20 cellular contexts compared by ENCODE assay signal in genomic region chr1:168903237-168903830, GRCh38.
DNase-seq lines count a peak whose midpoint lies in the region; ATAC-seq, FAIRE-seq and TF ChIP-seq lines count a peak whose summit lies in the region.
"Had no signal": no experiment of that assay in that cellular context is flagged by ENCODE, and none has a peak within 500 bp of the region (broad histone marks: within the 10 kb centered on the region; RNA-seq: fewer than 3 reads in every experiment).

No MANE protein-coding gene starts in this region.

- H3K27ac ChIP-seq in HepG2 (ENCODE audit: extremely low read length, insufficient read depth, low read length) (no peak overlapping the region), right lobe of liver (no peak overlapping the region), foreskin keratinocyte (no peak overlapping the region), gastroesophageal sphincter (no peak overlapping the region)

- H3K27ac Mint-ChIP-seq in chondrocyte (ENCODE audit: unreplicated experiment) = no peak overlapping the region
- H3K27ac Mint-ChIP-seq: CD4-positive, alpha-beta T cell had no signal

- no peak for FAIRE-seq in HepG2 (lab: Jason Lieb, UNC)
- FAIRE-seq: A204.1, GM12891 had no signal

- H3K4me3 ChIP-seq in HepG2 (replicated peaks in 1 of 3; ENCODE audit: insufficient read depth in 1 of 3, low read depth in 2 of 3, low read length in 3 of 3) (no peak overlapping the region), right lobe of liver (no peak overlapping the region), gastroesophageal sphincter (no peak overlapping the region)

- peaks cover 32% of the 10 kb centered on the region for H3K4me1 ChIP-seq in HepG2 (ENCODE audit: insufficient read depth, low read length)
- H3K4me1 ChIP-seq in right lobe of liver = no peaks in the 10 kb centered on the region
- peaks cover 16% of the 10 kb centered on the region for H3K4me1 ChIP-seq in foreskin keratinocyte
- no peaks in the 10 kb centered on the region for H3K4me1 ChIP-seq in gastroesophageal sphincter

- TF ChIP-seq POLR2A in HepG2 (IDR thresholded peaks at IDR 0.05; ENCODE audit: insufficient read depth in 1 of 2, low read depth in 2 of 2, low read length in 2 of 2) = no peak
- TF ChIP-seq POLR2A in right lobe of liver (IDR thresholded peaks at IDR 0.05) = no peak
- no peak for TF ChIP-seq POLR2A in gastroesophageal sphincter (IDR thresholded peaks at IDR 0.05)

- CTCF ChIA-PET in HepG2 (lab: Yijun Ruan, JAX; ENCODE audit: low intra/inter-chr PET ratio, low total read pairs) = no interaction called here

- POLR2A ChIA-PET in HepG2 (lab: Yijun Ruan, JAX) = no interaction called here

- TF ChIP-seq CTCF in HepG2 (CRISPR knock-in tag; IDR thresholded peaks at IDR 0.05) (no peak), right lobe of liver (IDR thresholded peaks at IDR 0.05) (no peak), foreskin keratinocyte (conservative IDR thresholded peaks at IDR 0.05) (no peak), gastroesophageal sphincter (IDR thresholded peaks at IDR 0.05) (no peak), chondrocyte (IDR thresholded peaks at IDR 0.05) (no peak)

- H3K9me3 ChIP-seq in HepG2 (ENCODE audit: low read length) = no peaks in the 10 kb centered on the region
- H3K9me3 ChIP-seq in right lobe of liver = no peaks in the 10 kb centered on the region
- no peaks in the 10 kb centered on the region for H3K9me3 ChIP-seq in gastroesophageal sphincter
- H3K9me3 ChIP-seq: Caco-2 had no signal

- H3K27me3 ChIP-seq in HepG2 (ENCODE audit: control insufficient read depth in 1 of 2, insufficient read depth in 2 of 2, low read length in 2 of 2) (no peaks in the 10 kb centered on the region), right lobe of liver (no peaks in the 10 kb centered on the region), foreskin keratinocyte (no peaks in the 10 kb centered on the region), gastroesophageal sphincter (no peaks in the 10 kb centered on the region)

- H4K20me1 ChIP-seq in HepG2 (ENCODE audit: insufficient read depth, low read length) = no peaks in the 10 kb centered on the region

- no peaks in the 10 kb centered on the region for H3K36me3 Mint-ChIP-seq in chondrocyte (ENCODE audit: low read depth)

- no peak for ATAC-seq in HepG2
- ATAC-seq in right lobe of liver = no peak
- ATAC-seq in foreskin keratinocyte = peak; percentile 87
- no peak for ATAC-seq in gastroesophageal sphincter
- no peak for ATAC-seq in GM21447 (IDR thresholded peaks at IDR 0.05; ENCODE audit: unreplicated experiment)
- ATAC-seq: HCT116 had no signal

- H3K9ac ChIP-seq in HepG2 (ENCODE audit: insufficient read depth, low read depth, low read length) = no peak overlapping the region

- H3K4me3 Mint-ChIP-seq in chondrocyte (ENCODE audit: unreplicated experiment) = no peak overlapping the region
- H3K4me3 Mint-ChIP-seq: CD4-positive, alpha-beta T cell had no signal

- H3K27me3 Mint-ChIP-seq in chondrocyte (ENCODE audit: low read depth) = no peaks in the 10 kb centered on the region

- in situ Hi-C loops in HepG2 (cut with HindIII; ENCODE audit: extremely low pct_ligation_motif_present, low pct_unique_long_range_greater_than_20kb) = no loop called here

- H2AFZ ChIP-seq in HepG2 (ENCODE audit: low read length) = no peak overlapping the region

- TF ChIP-seq RAD21 in HepG2 (CRISPR knock-in tag; IDR thresholded peaks at IDR 0.05) = no peak

- BruUV-seq in HepG2 (replicated peaks; lab: Mats Ljungman, UMichigan) = no TSS peak

- no peaks in the 10 kb centered on the region for H3K9me3 Mint-ChIP-seq in chondrocyte (ENCODE audit: low read depth)
- H3K9me3 Mint-ChIP-seq: CD4-positive, alpha-beta T cell had no signal

- H3K79me2 ChIP-seq in HepG2 (ENCODE audit: insufficient read depth, low read length) = no peaks in the 10 kb centered on the region

- 73% methylated on average over 2 of the region's 2 CpGs for WGBS in HepG2 (ENCODE audit: low lambda C conversion rate)
- WGBS in right lobe of liver (ENCODE audit: insufficient coverage, low coverage, low lambda C conversion rate, missing lambda C conversion rate) = 85% methylated on average over 2 of the region's 2 CpGs
- 92 to 93% methylated on average over 2 of the region's 2 CpGs for WGBS in gastroesophageal sphincter (ENCODE audit: low coverage in 1 of 2), 2 donors

- H3K36me3 ChIP-seq in HepG2 (replicated peaks in 1 of 2; ENCODE audit: control insufficient read depth in 1 of 2, insufficient read depth in 2 of 2, low read length in 2 of 2) (no peaks in the 10 kb centered on the region), right lobe of liver (no peaks in the 10 kb centered on the region), gastroesophageal sphincter (no peaks in the 10 kb centered on the region)

- TF ChIP-seq EP300 in HepG2 (IDR thresholded peaks at IDR 0.05; ENCODE audit: low read depth in 2 of 2, low read length in 2 of 2) (no peak), HepG2 (CRISPR knock-in tag; IDR thresholded peaks at IDR 0.05; ENCODE audit: borderline replicate concordance) (no peak), gastroesophageal sphincter (IDR thresholded peaks at IDR 0.05) (no peak)

- peaks cover 9% of the 10 kb centered on the region for H3K4me1 Mint-ChIP-seq in chondrocyte (ENCODE audit: low read depth)

- no peak overlapping the region for H3K4me2 ChIP-seq in HepG2 (ENCODE audit: low read depth, low read length)

- intact Hi-C loops in HepG2 (cut with micrococcal nuclease; ENCODE audit: unreplicated experiment) (loop anchor here (10.0 kb wide), 1 partner anchor 201 kb away; the partner anchor contains the start of gene ATP1B1), right lobe of liver (cut with DNase I) (no loop called here)

- DNase-seq in HepG2 (ENCODE audit: low spot score) (no peak), right lobe of liver (no peak), RKO (ENCODE audit: low spot score) (peak; percentile 19), foreskin keratinocyte (peak in 1 of 2 donors; percentile 60), chondrocyte (ENCODE audit: low spot score) (no peak)
- DNase-seq: Caco-2; CD4-positive, alpha-beta T cell; EL; GOT3; KG1; NCI-H1048; NCI-H1436; NCI-H2081; NCI-H774; OCI-M1 had no signal

TF ChIP-seq in HepG2, 621 proteins besides CTCF, POLR2A, EP300 and RAD21:
- TF ChIP-seq ZNF7 (CRISPR knock-in tag; IDR thresholded peaks at IDR 0.05) (no peak), MXD1 (CRISPR knock-in tag; IDR thresholded peaks at IDR 0.05) (no peak), LCORL (IDR thresholded peaks at IDR 0.05) (peak; percentile 93), LCORL (CRISPR knock-in tag; IDR thresholded peaks at IDR 0.05) (no peak), TBX2 (CRISPR knock-in tag; IDR thresholded peaks at IDR 0.05; ENCODE audit: borderline replicate concordance) (no peak), ZNF619 (CRISPR knock-in tag; IDR thresholded peaks at IDR 0.05) (no peak)
